In the genomic region with DNA sequence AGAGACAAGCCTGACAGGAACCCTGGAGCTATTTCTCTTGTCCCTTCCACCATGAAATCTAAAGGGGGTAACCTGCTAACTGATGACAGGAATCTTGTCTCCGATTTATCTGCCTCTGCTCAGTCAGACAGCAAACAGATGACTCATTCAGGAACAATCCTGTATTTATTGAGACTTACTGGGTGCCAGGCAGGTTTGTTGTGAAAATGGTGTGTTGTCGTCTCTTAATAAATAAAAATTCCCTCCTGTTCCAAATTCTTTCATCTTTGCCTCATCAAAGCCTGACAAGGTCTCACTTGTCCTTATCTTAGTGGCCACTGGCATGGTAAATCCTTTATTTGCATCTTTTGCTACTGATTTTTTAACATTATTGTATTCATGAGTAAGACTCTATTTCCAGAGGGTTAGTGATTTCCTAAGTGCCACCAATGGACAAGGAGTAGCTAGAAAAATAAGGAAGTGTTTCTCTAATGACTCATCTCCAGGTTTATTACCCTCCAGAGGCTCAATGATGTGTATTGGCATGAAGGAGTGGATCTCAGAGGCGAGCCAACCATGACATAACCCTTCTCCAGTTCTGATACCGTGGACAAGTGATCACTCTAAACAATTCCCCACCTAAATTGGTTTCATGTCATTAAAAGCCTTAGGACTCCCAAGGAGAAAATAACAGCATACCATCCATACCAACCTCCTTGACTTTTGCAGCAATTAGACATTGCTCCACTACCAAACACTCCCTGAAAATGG, we compare ENCODE assay signal across 11 cellular contexts.
DNase-seq lines count a peak whose midpoint lies in the region; ATAC-seq, FAIRE-seq and TF ChIP-seq lines count a peak whose summit lies in the region.
"Had no signal": no experiment of that assay in that cellular context is flagged by ENCODE, and none has a peak within 500 bp of the region (broad histone marks: within the 10 kb centered on the region; RNA-seq: fewer than 3 reads in every experiment).

No MANE protein-coding gene starts in this region.

- ATAC-seq in HG02798 (IDR thresholded peaks at IDR 0.05; ENCODE audit: poor library complexity, unreplicated experiment): no peak
- no peak for ATAC-seq in HG03378 (IDR thresholded peaks at IDR 0.05; ENCODE audit: unreplicated experiment)
- no peak for ATAC-seq in HG02970 (IDR thresholded peaks at IDR 0.05; ENCODE audit: low FRiP score, unreplicated experiment)
- ATAC-seq: activated CD8-positive, alpha-beta memory T cell treated with anti-CD3 and anti-CD28 coated beads, Interleukin-2, amount 10 ng/mL, durations not matched to agents 7 days and 5 days had no signal

- H4K20me1 ChIP-seq in smooth muscle cell (ENCODE audit: low read depth): no peaks in the 10 kb centered on the region

- peak; percentile 86 for FAIRE-seq in H54 (lab: Jason Lieb, UNC)

- peak overlapping the region; percentile 53 for H3K9ac ChIP-seq in smooth muscle cell (ENCODE audit: low read depth)

- H3F3A ChIP-seq in smooth muscle cell (ENCODE audit: low read depth): peaks cover 13% of the 10 kb centered on the region

- 2% methylated on average over 4 of the region's 4 CpGs for WGBS in smooth muscle cell (ENCODE audit: low lambda C conversion rate)

- TF ChIP-seq CTCF in fibroblast of mammary gland (conservative IDR thresholded peaks at IDR 0.05; ENCODE audit: control insufficient read depth, insufficient read depth, low read depth, low read length) (no peak), smooth muscle cell (IDR thresholded peaks at IDR 0.05; ENCODE audit: borderline replicate concordance, insufficient read depth, poor library complexity, severe bottlenecking) (no peak)

- no peak overlapping the region for H2AFZ ChIP-seq in smooth muscle cell (ENCODE audit: low read depth)

- peak overlapping the region; percentile 91 for H3K27ac ChIP-seq in smooth muscle cell (ENCODE audit: low read depth)

- H3K27me3 ChIP-seq in smooth muscle cell (ENCODE audit: low read depth): no peaks in the 10 kb centered on the region

- DNase-seq in H54 (ENCODE audit: insufficient read length, low spot score) (peak; percentile 54), NOMO-1 treated with DMSO at 0.1 percent for 48 hours (lab: John Stamatoyannopoulos, UW; ENCODE audit: unreplicated experiment) (peak; percentile 81), fibroblast of mammary gland (ENCODE audit: low read depth) (peak; percentile 85), smooth muscle cell (lab: John Stamatoyannopoulos, UW; ENCODE audit: unreplicated experiment) (no peak)
- DNase-seq in activated effector memory CD4-positive, alpha-beta T cell treated with anti-CD3 and anti-CD28 coated beads, Interleukin-2, amount 50 U/mL, for 16 hours: no peak
- DNase-seq: activated CD8-positive, alpha-beta memory T cell treated with anti-CD3 and anti-CD28 coated beads, Interleukin-2, amount 10 ng/mL, durations not matched to agents 7 days and 5 days; naive B cell; NCI-H526 treated with DMSO at 0.1 percent for 48 hours had no signal

- H3K4me1 ChIP-seq in smooth muscle cell (ENCODE audit: low read depth): no peaks in the 10 kb centered on the region

- no peaks in the 10 kb centered on the region for H3K9me3 ChIP-seq in smooth muscle cell (replicated peaks; ENCODE audit: low read depth)

- peak overlapping the region; percentile 10 for H3K4me2 ChIP-seq in smooth muscle cell

- TF ChIP-seq POLR2A in H54 (IDR thresholded peaks at IDR 0.05; ENCODE audit: low read depth, low read length): no peak

- H3K36me3 ChIP-seq in smooth muscle cell (ENCODE audit: low read depth): no peaks in the 10 kb centered on the region

- H3K4me3 ChIP-seq in fibroblast of mammary gland (ENCODE audit: control insufficient read depth, low read depth, low read length) (no peak overlapping the region), smooth muscle cell (no peak overlapping the region)

- no peaks in the 10 kb centered on the region for H3K79me2 ChIP-seq in smooth muscle cell (ENCODE audit: low read depth)

Comparison
In these comparisons a context has a peak if more than half of its experiments do, and no peak if none do; other contexts are left out.
1. DNase-seq: peak in H54 (single experiment), NOMO-1 treated with DMSO at 0.1 percent for 48 hours (single experiment) and fibroblast of mammary gland (single experiment); none in smooth muscle cell (single experiment) and activated effector memory CD4-positive, alpha-beta T cell treated with anti-CD3 and anti-CD28 coated beads, Interleukin-2, amount 50 U/mL, for 16 hours (single experiment).